Comparison of ENCODE assay signal across 12 cellular contexts in the genomic region with DNA sequence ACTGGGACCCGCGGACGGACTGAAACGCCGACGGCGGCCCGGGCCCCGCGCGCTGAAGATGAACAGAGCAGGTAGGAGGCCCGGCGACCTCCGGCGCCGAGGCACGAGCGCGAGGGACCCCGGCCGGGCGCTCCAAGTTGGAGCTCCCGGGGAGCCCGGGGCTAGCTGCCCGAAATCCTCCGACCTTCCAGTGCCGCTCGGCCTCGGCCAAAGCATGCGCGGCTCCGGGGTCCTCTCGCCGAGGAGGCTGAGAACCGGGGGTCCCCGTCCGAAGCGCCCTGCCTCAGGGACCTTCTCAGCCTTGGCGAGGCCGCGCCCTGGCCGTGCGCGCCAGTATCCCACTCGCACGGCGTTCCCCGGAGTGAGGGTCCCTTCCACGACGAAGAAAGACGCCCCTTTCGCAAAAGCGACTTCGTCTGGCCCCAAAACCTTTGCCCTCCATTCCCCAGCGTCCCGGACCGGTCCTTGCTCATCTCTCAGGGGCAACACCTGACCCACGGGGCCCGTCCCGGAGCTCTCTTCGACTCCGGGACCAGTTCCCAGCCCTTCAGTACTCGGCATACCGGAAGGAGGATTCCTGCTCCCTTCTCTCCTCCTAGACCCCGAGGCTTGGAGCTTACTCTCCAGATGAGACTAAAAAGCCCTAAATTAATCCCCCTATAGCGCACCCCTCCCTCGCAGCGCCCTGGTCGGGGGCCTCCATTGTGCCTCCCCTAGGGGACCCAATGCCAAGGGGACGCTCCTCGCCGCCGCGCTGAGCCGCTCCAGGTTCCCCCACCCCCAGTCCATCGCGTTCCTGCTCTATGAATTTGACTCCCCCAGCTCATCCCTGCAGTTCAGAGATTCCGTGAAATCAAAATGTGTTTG. TPM values are rescaled to one million over a fixed set of nuclear protein-coding genes. Genes with fewer than 3 reads are reported as not detected.
A peak's percentile ranks its signal among the peaks of the same experiment; 100 is the strongest.
DNase-seq lines count a peak whose midpoint lies in the region; ATAC-seq and TF ChIP-seq lines count a peak whose summit lies in the region.
"Had no signal": no experiment of that assay in that cellular context is flagged by ENCODE, and none has a peak within 500 bp of the region (broad histone marks: within the 10 kb centered on the region; RNA-seq: fewer than 3 reads in every experiment).

No MANE protein-coding gene starts in this region.

- H3K4me1 ChIP-seq in HUES6 (ENCODE audit: control insufficient read depth, insufficient read depth, low read length) (peaks cover 17% of the 10 kb centered on the region; the same call in 1 of the 2 replicates), left lung (peaks cover 0 to 23% of the 10 kb centered on the region in 2 donors), gastrocnemius medialis (peaks cover 0 to 9% of the 10 kb centered on the region in 2 donors)

- H3K4me3 ChIP-seq in HUES6 (ENCODE audit: low read depth, low read length): peak overlapping the region; percentile 74
- peak overlapping the region in 58 of 59 donors; percentile 7 to 68 (median 51) for H3K4me3 ChIP-seq in dorsolateral prefrontal cortex
- peak overlapping the region; percentile 44 to 58 for H3K4me3 ChIP-seq in left lung
- H3K4me3 ChIP-seq in gastrocnemius medialis: peak overlapping the region; percentile 56 to 66 (median 58)

- H3K9ac ChIP-seq in HUES6 (ENCODE audit: low read length): peak overlapping the region; percentile 50

- in situ Hi-C loops in gastrocnemius medialis (cut with MboI; ENCODE audit: low sequenced_read_pairs in 4 of 4): no loop called here

- TF ChIP-seq CTCF in dorsolateral prefrontal cortex (IDR thresholded peaks at IDR 0.05 in 54 of 56, conservative IDR thresholded peaks at IDR 0.05 in 2 of 56; ENCODE audit: low read depth in 1 of 56, partially characterized antibody in 56 of 56) (no peak), left lung (IDR thresholded peaks at IDR 0.05) (no peak), gastrocnemius medialis (IDR thresholded peaks at IDR 0.05 in 4 of 5, conservative IDR thresholded peaks at IDR 0.05 in 1 of 5) (no peak)

- DNase-seq in dorsolateral prefrontal cortex: no peak
- DNase-seq in left lung: peak in 1 of 2 donors; percentile 77
- no peak for DNase-seq in gastrocnemius medialis
- no peak for DNase-seq in hypothalamus (lab: John Stamatoyannopoulos, UW)
- no peak for DNase-seq in dedifferentiated amniotic fluid mesenchymal stem cell (ENCODE audit: extremely low spot score)
- no peak for DNase-seq in cerebellum (ENCODE audit: low spot score)
- DNase-seq: activated CD8-positive, alpha-beta memory T cell treated with anti-CD3 and anti-CD28 coated beads, Interleukin-2, amount 10 ng/mL, durations not matched to agents 7 days and 5 days; CD8-positive, alpha-beta memory T cell; NCI-H187 had no signal

- intact Hi-C loops in dorsolateral prefrontal cortex (cut with DNase I): no loop called here
- intact Hi-C loops in left lung (cut with DNase I): no loop called here
- intact Hi-C loops in gastrocnemius medialis (cut with DNase I; ENCODE audit: low total_unique reads): no loop called here

- no peak for TF ChIP-seq POLR2A in gastrocnemius medialis (IDR thresholded peaks at IDR 0.05)

- H3K36me3 ChIP-seq in HUES6 (ENCODE audit: control insufficient read depth, insufficient read depth, low read length): no peaks in the 10 kb centered on the region
- no peaks in the 10 kb centered on the region for H3K36me3 ChIP-seq in left lung
- no peaks in the 10 kb centered on the region for H3K36me3 ChIP-seq in gastrocnemius medialis

- peak; percentile 18 for ATAC-seq in left lung
- ATAC-seq in gastrocnemius medialis: no peak
- ATAC-seq in HG03039 (IDR thresholded peaks at IDR 0.05; ENCODE audit: unreplicated experiment): no peak
- ATAC-seq: activated CD8-positive, alpha-beta memory T cell treated with anti-CD3 and anti-CD28 coated beads, Interleukin-2, amount 10 ng/mL, durations not matched to agents 7 days and 5 days had no signal

- H3K27me3 ChIP-seq in HUES6 (ENCODE audit: control insufficient read depth, insufficient read depth, low read length) (peaks cover 67% of the 10 kb centered on the region), dorsolateral prefrontal cortex (peaks cover 0 to 44% (median 18%) of the 10 kb centered on the region in 45 donors), left lung (peaks cover 4 to 67% of the 10 kb centered on the region in 2 donors), gastrocnemius medialis (peaks cover 16 to 23% (median 19%) of the 10 kb centered on the region in 3 donors)

- H3K9me3 ChIP-seq in HUES6 (ENCODE audit: control insufficient read depth, insufficient read depth, low read depth, low read length): no peaks in the 10 kb centered on the region
- H3K9me3 ChIP-seq in left lung: no peaks in the 10 kb centered on the region
- no peaks in the 10 kb centered on the region for H3K9me3 ChIP-seq in gastrocnemius medialis

- H3K27ac ChIP-seq in HUES6 (ENCODE audit: low read depth, low read length) (no peak overlapping the region), dorsolateral prefrontal cortex (peak overlapping the region in 28 of 59 donors; percentile 7 to 69 (median 47)), left lung (peak overlapping the region; percentile 75 to 81), gastrocnemius medialis (peak overlapping the region; percentile 54 to 74 (median 72))

RNA-seq across cellular contexts. Expression of gene FGD5, which starts 7.7 kb away (rescaled TPM):
- total RNA-seq in dorsolateral prefrontal cortex (10 to 100 TPM in 29 of 120 experiments, 1 to 10 TPM in 91; 3.7 to 22.0 (median 7.6) TPM), left lung (10 to 100 TPM; 25.4 to 48.7 TPM), gastrocnemius medialis (1 to 10 TPM; 4.4 to 8.4 (median 5.2) TPM), cerebellum (4.7 TPM)
- total RNA-seq: activated CD8-positive, alpha-beta memory T cell treated with anti-CD3 and anti-CD28 coated beads, Interleukin-2, amount 10 ng/mL, durations not matched to agents 7 days and 5 days; CD8-positive, alpha-beta memory T cell; SK-MEL-5 had no signal
